8 cellular contexts compared by ENCODE assay signal in the genomic region with DNA sequence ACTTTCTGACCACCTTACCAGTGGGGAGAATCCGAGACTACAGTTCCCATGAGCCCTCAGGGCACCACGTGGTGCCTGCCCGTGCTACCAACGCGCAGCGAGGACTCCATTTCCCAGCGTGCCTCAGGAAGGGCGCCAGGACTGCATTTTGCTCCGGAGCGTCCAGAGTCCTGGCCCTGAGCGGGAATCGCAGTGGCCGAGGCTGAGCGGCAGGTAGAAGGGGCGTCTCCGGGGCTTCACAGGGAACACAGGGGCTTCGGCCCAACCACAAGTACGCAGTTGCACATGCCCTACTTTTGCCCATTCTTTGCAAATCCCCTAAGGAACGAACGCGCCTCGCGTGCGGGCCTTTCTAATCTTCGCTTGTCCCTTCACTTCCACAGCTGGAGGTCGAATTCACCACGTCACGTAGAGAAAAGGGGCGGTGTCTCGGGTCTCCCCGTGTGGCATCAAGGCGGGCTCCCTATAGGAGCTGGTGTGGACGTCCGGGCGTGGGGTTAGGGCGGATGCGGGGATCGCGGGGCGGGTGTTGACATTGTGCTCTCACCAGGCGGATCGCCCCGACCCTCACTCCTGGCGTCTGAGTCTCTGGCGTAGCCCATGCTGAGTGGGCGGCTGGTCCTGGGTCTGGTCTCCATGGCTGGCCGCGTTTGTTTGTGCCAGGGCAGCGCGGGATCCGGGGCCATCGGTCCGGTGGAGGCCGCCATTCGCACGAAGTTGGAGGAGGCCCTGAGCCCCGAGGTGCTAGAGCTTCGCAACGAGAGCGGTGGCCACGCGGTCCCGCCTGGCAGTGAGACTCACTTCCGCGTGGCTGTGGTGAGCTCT. TPM values are rescaled to one million over a fixed set of nuclear protein-coding genes. Genes with fewer than 3 reads are reported as not detected.
DNase-seq lines count a peak whose midpoint lies in the region; ATAC-seq and TF ChIP-seq lines count a peak whose summit lies in the region.

A gene with protein sequence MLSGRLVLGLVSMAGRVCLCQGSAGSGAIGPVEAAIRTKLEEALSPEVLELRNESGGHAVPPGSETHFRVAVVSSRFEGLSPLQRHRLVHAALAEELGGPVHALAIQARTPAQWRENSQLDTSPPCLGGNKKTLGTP (plus strand): TSS at position 109 of the 825 bp plus-strand sequence. CDS start 492 bp downstream, at position 601.

- no peak for DNase-seq in AG04449 (ENCODE audit: low read depth, low spot score)
- peak; percentile 93 for DNase-seq in NCI-H460 (ENCODE audit: extremely low read depth, low read depth)
- peak; percentile 89 for DNase-seq in activated CD4-positive, alpha-beta T cell treated with anti-CD3 and anti-CD28 coated beads for 48 hours
- DNase-seq in colonic mucosa, result peak; percentile 95
- peak; percentile 88 for DNase-seq in kidney tubule cell (ENCODE audit: low spot score)
- DNase-seq in stimulated activated CD4-positive, alpha-beta T cell treated with anti-CD3 and anti-CD28 coated beads, Interleukin-1b, Interleukin-23, amount 100 ng/mL, for 24 hours (ENCODE audit: low read depth in 4 of 4, low spot score in 1 of 4), result peak; percentile 50 to 73 (median 62)

- intact Hi-C loops in colonic mucosa (cut with DNase I), result no loop called here

- ATAC-seq in GM19023 (IDR thresholded peaks at IDR 0.05; ENCODE audit: unreplicated experiment) (peak; percentile 99), HG03354 (IDR thresholded peaks at IDR 0.05; ENCODE audit: poor library complexity, severe bottlenecking, unreplicated experiment) (peak; percentile 94)

- H3K27ac ChIP-seq in colonic mucosa, result peak within 1 kb of the TSS; percentile 60

- no peaks in the 10 kb centered on the region for H3K4me1 ChIP-seq in colonic mucosa

- no peaks in the 10 kb centered on the region for H3K36me3 ChIP-seq in colonic mucosa

- CTCF ChIA-PET in AG04449 (lab: Yijun Ruan, JAX), result interaction anchor here (1.1 to 2.5 kb wide), 2 partner anchors 11 to 288 kb away, joined by 5 to 13 read pairs; a partner anchor contains a TSS

- no peaks in the 10 kb centered on the region for H3K9me3 ChIP-seq in colonic mucosa

- H3K9ac ChIP-seq in colonic mucosa (ENCODE audit: low read depth in 2 of 2, low read length in 2 of 2), result peak within 1 kb of the TSS; percentile 76 to 93

- POLR2A ChIA-PET in AG04449 (lab: Yijun Ruan, JAX), result interaction anchor here (0.6 to 1.5 kb wide), 2 partner anchors 12 to 29 kb away, joined by 3 to 20 read pairs; a partner anchor contains a TSS

- H3K27me3 ChIP-seq in colonic mucosa, result no peaks in the 10 kb centered on the region

- H3K4me3 ChIP-seq in AG04449 (ENCODE audit: low read depth, low read length) (peak within 1 kb of the TSS; percentile 66), colonic mucosa (peak within 1 kb of the TSS; percentile 38)

- TF ChIP-seq CTCF in AG04449 (IDR thresholded peaks at IDR 0.05; ENCODE audit: insufficient read depth, low read length, missing control alignments) (no peak), colonic mucosa (IDR thresholded peaks at IDR 0.05) (no peak)

RNA-seq across cellular contexts. Expression of the gene that starts here (rescaled TPM):
- total RNA-seq in NCI-H460 (2014; rRNA removed; shearing (Covaris generic)), result 21.7 and 24.9 TPM in 2 replicates
- polyA plus RNA-seq in NCI-H460 (2014; cell fraction: nucleus; rRNA removed), result 43.8 and 53.3 TPM in 2 replicates
- 10 to 100 TPM; 12.8 to 21.1 TPM for total RNA-seq in colonic mucosa
